8 cellular contexts compared by ENCODE assay signal in the genomic region with DNA sequence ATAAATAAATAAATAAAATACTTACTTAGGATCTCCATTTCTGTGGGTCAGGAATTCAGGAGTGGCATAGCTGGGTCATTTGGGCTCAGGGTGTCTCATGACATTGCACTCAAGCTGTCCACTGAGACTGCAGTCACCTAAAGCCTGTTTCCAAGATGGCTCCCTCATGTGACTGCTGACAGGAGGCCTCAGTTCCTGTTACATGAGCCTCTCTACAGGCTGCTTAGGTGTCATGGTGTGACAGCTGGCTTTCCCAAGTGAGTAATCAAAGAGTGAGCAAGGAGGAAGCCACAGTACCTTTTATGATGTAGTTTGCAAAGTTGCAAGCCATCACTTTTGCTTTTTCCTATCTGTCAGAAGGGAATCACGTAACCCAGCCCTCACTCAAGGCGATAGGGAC. TPM values are rescaled to one million over a fixed set of nuclear protein-coding genes. Genes with fewer than 3 reads are reported as not detected.
DNase-seq lines count a peak whose midpoint lies in the region; ATAC-seq, FAIRE-seq and TF ChIP-seq lines count a peak whose summit lies in the region.
"Not testable (repeated sequence)": the region's sequence is repeated elsewhere in the genome, so short reads cannot be mapped to it uniquely, and the experiment has no call there.

No MANE protein-coding gene starts in this region.

- not testable (repeated sequence) for H3K27me3 Mint-ChIP-seq in activated CD4-positive, alpha-beta T cell treated with anti-CD3 and anti-CD28 coated beads for 36 hours; activated T-helper 17 cell treated with anti-CD3 and anti-CD28 coated beads, Interleukin-2, amount 50 U/mL, for 72 hours; memory B cell; stimulated activated naive CD8-positive, alpha-beta T cell treated with anti-CD3 and anti-CD28 coated beads, Interleukin-15, amount 100 ng/mL, for 72 hours

- peaks cover 46% of the 10 kb centered on the region for H3K36me3 ChIP-seq in BLaER1
- not testable (repeated sequence) for H3K36me3 ChIP-seq in PC-3 (ENCODE audit: low read depth, low read length); K562 (ENCODE audit: control insufficient read depth, insufficient read depth, low read length); psoas muscle (ENCODE audit: insufficient read depth in 1 of 2, low read depth in 1 of 2)

- WGBS in K562 (ENCODE audit: insufficient coverage, low coverage, missing lambda C conversion rate): 97% methylated on average over 2 of the region's 2 CpGs
- WGBS in psoas muscle, 3 donors: 92 to 99% (median 98%) methylated on average over 2 of the region's 2 CpGs

- H3K27me3 ChIP-seq in BLaER1; PC-3 (ENCODE audit: low read length); K562 (ENCODE audit: control insufficient read depth in 2 of 2, insufficient read depth in 2 of 2, low read length in 2 of 2); psoas muscle (ENCODE audit: insufficient read depth in 3 of 3, low read length in 2 of 3): not testable (repeated sequence)

- H2AFZ ChIP-seq in PC-3 (ENCODE audit: low read length); K562 (ENCODE audit: low read depth, low read length): not testable (repeated sequence)

- not testable (repeated sequence) for DNase-seq in PC-3; activated CD4-positive, alpha-beta T cell treated with anti-CD3 and anti-CD28 coated beads for 36 hours; K562 (ENCODE audit: extremely low read depth in 1 of 4, low spot score in 3 of 4); memory B cell (ENCODE audit: low spot score in 2 of 2); psoas muscle; stimulated activated naive CD8-positive, alpha-beta T cell treated with anti-CD3 and anti-CD28 coated beads, Interleukin-15, amount 100 ng/mL, for 72 hours

- H3K4me2 ChIP-seq in BLaER1: peak overlapping the region; percentile 96
- H3K4me2 ChIP-seq in PC-3 (ENCODE audit: low read length); K562 (ENCODE audit: insufficient read depth, low read length): not testable (repeated sequence)

- H4K20me1 ChIP-seq in BLaER1; PC-3 (ENCODE audit: low read length); K562 (replicated peaks; ENCODE audit: control insufficient read depth, insufficient read depth, low read length): not testable (repeated sequence)

- ATAC-seq in PC-3 (peak; percentile 11; the same call in 1 of the 2 replicates), K562 (peak; percentile 80), memory B cell (ENCODE audit: low read depth) (peak; percentile 46), psoas muscle (peak in 3 of 4 donors; percentile 36 to 71 (median 38))
- peak; percentile 97 for ATAC-seq in activated CD4-positive, alpha-beta T cell treated with anti-CD3 and anti-CD28 coated beads for 36 hours
- ATAC-seq in activated T-helper 17 cell treated with anti-CD3 and anti-CD28 coated beads, Interleukin-2, amount 50 U/mL, for 72 hours (replicated peaks): peak; percentile 94
- peak; percentile 79 for ATAC-seq in stimulated activated naive CD8-positive, alpha-beta T cell treated with anti-CD3 and anti-CD28 coated beads, Interleukin-15, amount 100 ng/mL, for 72 hours

- BruUV-seq in PC-3 (replicated peaks; lab: Mats Ljungman, UMichigan); K562 (replicated peaks; lab: Mats Ljungman, UMichigan): not testable (repeated sequence)

- H3K4me3 ChIP-seq in BLaER1; PC-3 (ENCODE audit: low read length); K562; psoas muscle: not testable (repeated sequence)

- H3K4me1 ChIP-seq in BLaER1 (peaks cover 65% of the 10 kb centered on the region), PC-3 (ENCODE audit: insufficient read depth, low read length) (peaks cover 41% of the 10 kb centered on the region)
- not testable (repeated sequence) for H3K4me1 ChIP-seq in K562 (replicated peaks in 1 of 2; ENCODE audit: control insufficient read depth in 2 of 2, insufficient read depth in 2 of 2, low read length in 2 of 2); psoas muscle

- FAIRE-seq in K562 (lab: Jason Lieb, UNC): not testable (repeated sequence)

- H3K4me1 Mint-ChIP-seq in activated CD4-positive, alpha-beta T cell treated with anti-CD3 and anti-CD28 coated beads for 36 hours; activated T-helper 17 cell treated with anti-CD3 and anti-CD28 coated beads, Interleukin-2, amount 50 U/mL, for 72 hours; memory B cell; stimulated activated naive CD8-positive, alpha-beta T cell treated with anti-CD3 and anti-CD28 coated beads, Interleukin-15, amount 100 ng/mL, for 72 hours: not testable (repeated sequence)

- not testable (repeated sequence) for H3K9me3 ChIP-seq in BLaER1; PC-3 (ENCODE audit: low read length); K562 (replicated peaks; ENCODE audit: control insufficient read depth, insufficient read depth, low read depth, low read length); psoas muscle

- not testable (repeated sequence) for H3K4me3 Mint-ChIP-seq in activated CD4-positive, alpha-beta T cell treated with anti-CD3 and anti-CD28 coated beads for 36 hours; activated T-helper 17 cell treated with anti-CD3 and anti-CD28 coated beads, Interleukin-2, amount 50 U/mL, for 72 hours; memory B cell; stimulated activated naive CD8-positive, alpha-beta T cell treated with anti-CD3 and anti-CD28 coated beads, Interleukin-15, amount 100 ng/mL, for 72 hours

- not testable (repeated sequence) for H3K9ac ChIP-seq in BLaER1; PC-3 (ENCODE audit: low read length); K562 (ENCODE audit: insufficient read depth in 1 of 2, low read depth in 2 of 2, low read length in 2 of 2)

- TF ChIP-seq RAD21 in K562 (CRISPR knock-in tag; conservative IDR thresholded peaks at IDR 0.05 in 1 of 2, IDR thresholded peaks at IDR 0.05 in 1 of 2): not testable (repeated sequence)

- not testable (repeated sequence) for H3K79me2 ChIP-seq in PC-3 (ENCODE audit: low read length); K562 (ENCODE audit: control insufficient read depth, insufficient read depth, low read length)

- not testable (repeated sequence) for H3K27ac ChIP-seq in BLaER1; K562 (ENCODE audit: extremely low read depth, low read depth, low read length); psoas muscle
- 0 out of 2 replicates have a peak overlapping the region, but pooled peaks have one; percentile 25 for H3K27ac ChIP-seq in PC-3 (ENCODE audit: low read length)

- not testable (repeated sequence) for H3K36me3 Mint-ChIP-seq in activated CD4-positive, alpha-beta T cell treated with anti-CD3 and anti-CD28 coated beads for 36 hours (ENCODE audit: low read depth); activated T-helper 17 cell treated with anti-CD3 and anti-CD28 coated beads, Interleukin-2, amount 50 U/mL, for 72 hours (ENCODE audit: low read depth); memory B cell

- not testable (repeated sequence) for H3K9me1 ChIP-seq in K562 (ENCODE audit: control insufficient read depth, insufficient read depth, low read length)

- peaks cover 10% of the 10 kb centered on the region for H3F3A ChIP-seq in PC-3 (ENCODE audit: low read length, unreplicated experiment)

- not testable (repeated sequence) for H3K27ac Mint-ChIP-seq in activated CD4-positive, alpha-beta T cell treated with anti-CD3 and anti-CD28 coated beads for 36 hours; activated T-helper 17 cell treated with anti-CD3 and anti-CD28 coated beads, Interleukin-2, amount 50 U/mL, for 72 hours; memory B cell; stimulated activated naive CD8-positive, alpha-beta T cell treated with anti-CD3 and anti-CD28 coated beads, Interleukin-15, amount 100 ng/mL, for 72 hours

- not testable (repeated sequence) for TF ChIP-seq POLR2A in K562 (conservative IDR thresholded peaks at IDR 0.05)

- POLR2A ChIA-PET in PC-3 (lab: Charles Lee; ENCODE audit: unreplicated experiment); activated CD4-positive, alpha-beta T cell treated with anti-CD3 and anti-CD28 coated beads for 36 hours (lab: Charles Lee); K562 (lab: Yijun Ruan, JAX): not testable (repeated sequence)

- intact Hi-C loops in PC-3 (cut with micrococcal nuclease); activated CD4-positive, alpha-beta T cell treated with anti-CD3 and anti-CD28 coated beads for 36 hours (cut with DNase I, micrococcal nuclease); K562 (cut with micrococcal nuclease); psoas muscle (cut with DNase I): not testable (repeated sequence)

- H3K9me3 Mint-ChIP-seq in activated CD4-positive, alpha-beta T cell treated with anti-CD3 and anti-CD28 coated beads for 36 hours (ENCODE audit: low read depth); activated T-helper 17 cell treated with anti-CD3 and anti-CD28 coated beads, Interleukin-2, amount 50 U/mL, for 72 hours; memory B cell; stimulated activated naive CD8-positive, alpha-beta T cell treated with anti-CD3 and anti-CD28 coated beads, Interleukin-15, amount 100 ng/mL, for 72 hours: not testable (repeated sequence)

- in situ Hi-C loops in K562 (cut with MboI): not testable (repeated sequence)

- H3K9me2 ChIP-seq in PC-3 (replicated peaks; ENCODE audit: low read length): not testable (repeated sequence)

- not testable (repeated sequence) for TF ChIP-seq EP300 in K562 (IDR thresholded peaks at IDR 0.05; ENCODE audit: low read length)

- TF ChIP-seq CTCF in PC-3 (conservative IDR thresholded peaks at IDR 0.05; ENCODE audit: low read depth, low read length); K562 (IDR thresholded peaks at IDR 0.05 in 2 of 3, conservative IDR thresholded peaks at IDR 0.05 in 1 of 3; ENCODE audit: insufficient read depth in 2 of 3, low read depth in 1 of 3, low read length in 3 of 3); psoas muscle (IDR thresholded peaks at IDR 0.05): not testable (repeated sequence)

- CTCF ChIA-PET in PC-3 (lab: Charles Lee); activated CD4-positive, alpha-beta T cell treated with anti-CD3 and anti-CD28 coated beads for 36 hours (lab: Charles Lee); K562 (lab: Yijun Ruan, JAX; ENCODE audit: low intra/inter-chr PET ratio): not testable (repeated sequence)

RNA-seq across cellular contexts. Expression of a gene that starts 55.9 kb away (rescaled TPM):
- total RNA-seq in PC-3 (2014; rRNA removed) (163 and 174 TPM in 2 replicates), K562 (2014; rRNA removed) (300 and 442 TPM in 2 replicates), K562 (2014; rRNA removed; fragmentation: Illumina TruSeq; extraction: Trizol) (153 and 164 TPM in 2 replicates), K562 (2015; rRNA removed; fragmentation: Illumina TruSeq; extraction: Trizol) (216 and 230 TPM in 2 replicates), K562 (2021) (671 and 701 TPM in 2 replicates), psoas muscle (100 to 1,000 TPM; 483 to 621 (median 527) TPM)
- 100 to 1,000 TPM; 257 to 328 TPM for total RNA-seq in activated CD4-positive, alpha-beta T cell treated with anti-CD3 and anti-CD28 coated beads for 36 hours
- 100 to 1,000 TPM; 155 to 231 TPM for total RNA-seq in activated T-helper 17 cell treated with anti-CD3 and anti-CD28 coated beads, Interleukin-2, amount 50 U/mL, for 72 hours
- total RNA-seq in K562 (2011; cell fraction: chromatin; rRNA removed; ENCODE audit: low replicate concordance): 150 and 286 TPM in 2 replicates
- total RNA-seq in K562 (2011; cell fraction: nucleolus; rRNA removed): 194 and 214 TPM in 2 replicates
- 176 and 210 TPM in 2 replicates for total RNA-seq in K562 (2011; cell fraction: nucleoplasm; rRNA removed)
- polyA plus RNA-seq in K562 (2011; rRNA removed) (106 and 358 TPM in 2 replicates), K562 (2014; fragmentation: Illumina TruSeq; extraction: Trizol) (509 and 570 TPM in 2 replicates), K562 (2014; fragmentation: Nextera tagmentation; extraction: Ambion mirVana) (100 to 1,000 TPM; 242 to 411 TPM), K562 (2014; rRNA removed) (211 and 216 TPM in 2 replicates), psoas muscle (100 to 1,000 TPM; 385 to 453 (median 396) TPM)
- 156 and 243 TPM in 2 replicates for polyA plus RNA-seq in K562 (2011; cell fraction: cytosol; rRNA removed)
- polyA plus RNA-seq in K562 (2011; cell fraction: nucleus; rRNA removed): 190 and 250 TPM in 2 replicates
- 435 and 724 TPM in 2 replicates for polyA plus RNA-seq in K562 (2012)
- polyA minus RNA-seq in K562 (2011; rRNA and poly(A)+ RNA removed): 101 and 153 TPM in 2 replicates
- 389 and 497 TPM in 2 replicates for polyA minus RNA-seq in K562 (2011; cell fraction: cytosol; rRNA and poly(A)+ RNA removed)
- 67.3 and 93.9 TPM in 2 replicates for polyA minus RNA-seq in K562 (2011; cell fraction: nucleus; rRNA and poly(A)+ RNA removed)

RNA-seq across cellular contexts. Expression of a gene that starts 56.0 kb away (rescaled TPM):
- 57.4 and 61.3 TPM in 2 replicates for total RNA-seq in PC-3 (2014; rRNA removed)
- 10 to 100 TPM; 47.5 to 50.5 TPM for total RNA-seq in activated CD4-positive, alpha-beta T cell treated with anti-CD3 and anti-CD28 coated beads for 36 hours
- 10 to 100 TPM; 31.0 to 31.1 TPM for total RNA-seq in activated T-helper 17 cell treated with anti-CD3 and anti-CD28 coated beads, Interleukin-2, amount 50 U/mL, for 72 hours
- 44.2 and 67.1 TPM in 2 replicates for total RNA-seq in K562 (2011; cell fraction: chromatin; rRNA removed; ENCODE audit: low replicate concordance)
- total RNA-seq in K562 (2011; cell fraction: nucleolus; rRNA removed): 24.7 and 30.0 TPM in 2 replicates
- 32.7 and 33.7 TPM in 2 replicates for total RNA-seq in K562 (2011; cell fraction: nucleoplasm; rRNA removed)
- 43.2 and 60.0 TPM in 2 replicates for total RNA-seq in K562 (2014; rRNA removed)
- 57.2 and 59.2 TPM in 2 replicates for total RNA-seq in K562 (2014; rRNA removed; fragmentation: Illumina TruSeq; extraction: Trizol)
- 44.8 and 54.9 TPM in 2 replicates for total RNA-seq in K562 (2015; rRNA removed; fragmentation: Illumina TruSeq; extraction: Trizol)
- 44.3 and 50.0 TPM in 2 replicates for total RNA-seq in K562 (2021)
- polyA plus RNA-seq in K562 (2011; rRNA removed): 56.6 and 97.2 TPM in 2 replicates
- polyA plus RNA-seq in K562 (2011; cell fraction: cytosol; rRNA removed): 86.0 and 101 TPM in 2 replicates
- polyA plus RNA-seq in K562 (2011; cell fraction: nucleus; rRNA removed): 42.8 and 52.4 TPM in 2 replicates
- polyA plus RNA-seq in K562 (2012): 57.5 and 77.9 TPM in 2 replicates
- 72.2 and 82.7 TPM in 2 replicates for polyA plus RNA-seq in K562 (2014; fragmentation: Illumina TruSeq; extraction: Trizol)
- polyA plus RNA-seq in K562 (2014; fragmentation: Nextera tagmentation; extraction: Ambion mirVana): 10 to 100 TPM; 36.5 to 49.7 TPM
- polyA plus RNA-seq in K562 (2014; rRNA removed): 49.9 and 67.4 TPM in 2 replicates
- polyA minus RNA-seq in K562 (2011; rRNA and poly(A)+ RNA removed): 34.7 and 51.8 TPM in 2 replicates
- polyA minus RNA-seq in K562 (2011; cell fraction: cytosol; rRNA and poly(A)+ RNA removed): 15.0 and 17.0 TPM in 2 replicates
- polyA minus RNA-seq in K562 (2011; cell fraction: nucleus; rRNA and poly(A)+ RNA removed): 10.6 and 12.0 TPM in 2 replicates
- 10 to 100 TPM in 3 of 4 donors, 1 to 10 TPM in 1; 6.6 to 42.3 (median 14.1) TPM for total RNA-seq in psoas muscle
- polyA plus RNA-seq in psoas muscle: 10 to 100 TPM in 2 of 3 donors, 1 to 10 TPM in 1; 9.5 to 67.5 (median 39.9) TPM

Comparison
In these comparisons a context has a peak if more than half of its experiments do, and no peak if none do; other contexts are left out.
1. ATAC-seq: peak in every context shown above with its lines; median percentile 97 in activated CD4-positive, alpha-beta T cell treated with anti-CD3 and anti-CD28 coated beads for 36 hours; 94 in activated T-helper 17 cell treated with anti-CD3 and anti-CD28 coated beads, Interleukin-2, amount 50 U/mL, for 72 hours; 80 in K562; 79 in stimulated activated naive CD8-positive, alpha-beta T cell treated with anti-CD3 and anti-CD28 coated beads, Interleukin-15, amount 100 ng/mL, for 72 hours; 46 in memory B cell; 38 in psoas muscle; 11 in PC-3.